Comparison of ENCODE assay signal across 23 cellular contexts in genomic region chr10:8272794-8273425, GRCh38.
"Had no signal": no experiment of that assay in that cellular context is flagged by ENCODE, and none has a peak within 500 bp of the region (broad histone marks: within the 10 kb centered on the region; RNA-seq: fewer than 3 reads in every experiment).

No MANE protein-coding gene starts in this region.

- H3K27ac Mint-ChIP-seq: activated naive CD4-positive, alpha-beta T cell treated with anti-CD3 and anti-CD28 coated beads, Interleukin-2, amount 50 U/mL, for 72 hours; activated T-cell treated with anti-CD3 and anti-CD28 coated beads, Interleukin-2, amount 50 U/mL, for 24 hours; activated T-helper 17 cell treated with anti-CD3 and anti-CD28 coated beads, Interleukin-2, amount 50 U/mL, for 72 hours; brain; natural killer cell; stimulated activated naive CD8-positive, alpha-beta T cell treated with anti-CD3 and anti-CD28 coated beads, Interleukin-15, Interleukin-2, amounts not matched to agents 100 ng/mL and 50 ng/mL, for 24 hours had no signal

- H3K27ac ChIP-seq: colonic mucosa, ovary, prostate gland, thyroid gland had no signal

- H3K27me3 ChIP-seq: colonic mucosa, ovary, thyroid gland had no signal

- H3K27me3 Mint-ChIP-seq: activated T-cell treated with anti-CD3 and anti-CD28 coated beads, Interleukin-2, amount 50 U/mL, for 24 hours; activated T-helper 17 cell treated with anti-CD3 and anti-CD28 coated beads, Interleukin-2, amount 50 U/mL, for 72 hours; central memory CD8-positive, alpha-beta T cell; stimulated activated naive CD8-positive, alpha-beta T cell treated with anti-CD3 and anti-CD28 coated beads, Interleukin-15, Interleukin-2, amounts not matched to agents 100 ng/mL and 50 ng/mL, for 24 hours had no signal

- H3K9me3 Mint-ChIP-seq: activated T-cell treated with anti-CD3 and anti-CD28 coated beads, Interleukin-2, amount 50 U/mL, for 24 hours; brain; central memory CD8-positive, alpha-beta T cell; immature natural killer cell; mesothelial cell of epicardium; natural killer cell; stimulated activated naive CD8-positive, alpha-beta T cell treated with anti-CD3 and anti-CD28 coated beads, Interleukin-15, Interleukin-2, amounts not matched to agents 100 ng/mL and 50 ng/mL, for 24 hours had no signal

- H3K4me3 ChIP-seq: colonic mucosa, ovary, prostate gland, thyroid gland had no signal

- H3K4me1 Mint-ChIP-seq: brain; central memory CD8-positive, alpha-beta T cell; immature natural killer cell; natural killer cell had no signal

- H3K4me3 Mint-ChIP-seq: activated T-cell treated with anti-CD3 and anti-CD28 coated beads, Interleukin-2, amount 50 U/mL, for 24 hours; activated T-helper 17 cell treated with anti-CD3 and anti-CD28 coated beads, Interleukin-2, amount 50 U/mL, for 72 hours; brain; central memory CD8-positive, alpha-beta T cell; immature natural killer cell; mesothelial cell of epicardium; natural killer cell; stimulated activated naive CD8-positive, alpha-beta T cell treated with anti-CD3 and anti-CD28 coated beads, Interleukin-15, Interleukin-2, amounts not matched to agents 100 ng/mL and 50 ng/mL, for 24 hours had no signal

- H3K9me3 ChIP-seq: colonic mucosa, ovary, prostate gland, thyroid gland had no signal

- H3K4me1 ChIP-seq: colonic mucosa, prostate gland, thyroid gland had no signal

- ATAC-seq: activated naive CD4-positive, alpha-beta T cell treated with anti-CD3 and anti-CD28 coated beads, Interleukin-2, amount 50 U/mL, for 72 hours; activated T-helper 17 cell treated with anti-CD3 and anti-CD28 coated beads, Interleukin-2, amount 50 U/mL, for 72 hours; left ventricle myocardium superior; natural killer cell had no signal

- H3K36me3 Mint-ChIP-seq: activated naive CD4-positive, alpha-beta T cell treated with anti-CD3 and anti-CD28 coated beads, Interleukin-2, amount 50 U/mL, for 72 hours; brain; mesothelial cell of epicardium; natural killer cell had no signal

- DNase-seq: activated CD4-positive, alpha-beta T cell treated with anti-CD3 and anti-CD28 coated beads, Interleukin-2, amount 50 U/mL, for 4 hours; activated CD8-positive, alpha-beta memory T cell treated with anti-CD3 and anti-CD28 coated beads for 24 hours; activated CD8-positive, alpha-beta memory T cell treated with anti-CD3 and anti-CD28 coated beads, Interleukin-2, amount 50 U/mL, for 4 hours; activated T-cell treated with anti-CD3 and anti-CD28 coated beads, Interleukin-2, amount 50 U/mL, for 24 hours; aorta; colonic mucosa; erythroblast; foreskin fibroblast; immature natural killer cell; kidney glomerular epithelial cell; left ventricle myocardium superior; natural killer cell; ovary; stimulated activated CD4-positive, alpha-beta T cell treated with anti-CD3 and anti-CD28 coated beads, Interleukin-4, amount 100 ng/mL, for 24 hours; substantia nigra; thyroid gland had no signal

- H3K36me3 ChIP-seq: colonic mucosa, ovary, prostate gland, thyroid gland had no signal
